ENCODE assay signal across 27 cellular contexts in genomic region chr18:67154979-67155378, GRCh38.
"Had no signal": no experiment of that assay in that cellular context is flagged by ENCODE, and none has a peak within 500 bp of the region (broad histone marks: within the 10 kb centered on the region; RNA-seq: fewer than 3 reads in every experiment).

No MANE protein-coding gene starts in this region.

- FAIRE-seq: endothelial cell of umbilical vein, kidney had no signal

- DNase-seq: colonic mucosa; effector CD8-positive, alpha-beta T cell; erythroblast; esophagus squamous epithelium; foreskin melanocyte; glutamatergic neuron; heart right ventricle; hippocampal formation; kidney; left colon; left ventricle myocardium superior; lower lobe of right lung; naive B cell; stimulated activated CD4-positive, alpha-beta T cell treated with anti-CD3 and anti-CD28 coated beads, Interleukin-12 subunit alpha, Interleukin-12 subunit beta, amount 100 ng/mL, for 4 hours; stimulated activated CD4-positive, alpha-beta T cell treated with anti-CD3 and anti-CD28 coated beads, Interleukin-1b, Interleukin-23, amount 100 ng/mL, for 48 hours; stimulated activated CD4-positive, alpha-beta T cell treated with anti-CD3 and anti-CD28 coated beads, Interleukin-4, amount 100 ng/mL, for 1 hour; stimulated activated CD8-positive, alpha-beta memory T cell treated with anti-CD3 and anti-CD28 coated beads, Interleukin-4, amount 100 ng/mL, for 48 hours; stimulated activated naive CD4-positive, alpha-beta T cell treated with Interleukin-2 at 50 U/mL for 16 hours; stomach; thyroid gland; trophoblast cell had no signal

- H3K79me2 ChIP-seq: parathyroid adenoma had no signal

- H3K9me3 ChIP-seq: colonic mucosa, esophagus squamous epithelium, heart right ventricle, lower lobe of right lung, stomach, thyroid gland, vagina had no signal

- H2AFZ ChIP-seq: parathyroid adenoma had no signal

- H3K4me1 ChIP-seq: colonic mucosa, esophagus squamous epithelium, lower lobe of right lung, parathyroid adenoma, stomach, thyroid gland, vagina had no signal

- H3K27ac ChIP-seq: colonic mucosa, esophagus squamous epithelium, heart right ventricle, lower lobe of right lung, parathyroid adenoma, stomach, thyroid gland, vagina had no signal

- ATAC-seq: heart right ventricle; left colon; left ventricle myocardium superior; lower lobe of right lung; natural killer cell treated with Interleukin-12 subunit alpha and Interleukin-12 subunit beta and Interleukin-15 and Interleukin-18, amount 100 ng/mL, for 72 hours; sciatic nerve had no signal

- H3K4me2 ChIP-seq: smooth muscle cell had no signal

- H3K36me3 ChIP-seq: colonic mucosa, esophagus squamous epithelium, heart right ventricle, lower lobe of right lung, stomach, thyroid gland, vagina had no signal

- H3K4me3 ChIP-seq: colonic mucosa, esophagus squamous epithelium, heart right ventricle, lower lobe of right lung, smooth muscle cell, stomach, thyroid gland, vagina had no signal

- H3K9ac ChIP-seq: parathyroid adenoma had no signal

- H3K27me3 ChIP-seq: colonic mucosa, esophagus squamous epithelium, heart right ventricle, stomach, thyroid gland, vagina had no signal
